Comparison of ENCODE assay signal across 8 cellular contexts in genomic region chr3:39107056-39107873, GRCh38. TPM values are rescaled to one million over a fixed set of nuclear protein-coding genes. Genes with fewer than 3 reads are reported as not detected.
A peak's percentile ranks its signal among the peaks of the same experiment; 100 is the strongest.
DNase-seq lines count a peak whose midpoint lies in the region; ATAC-seq, FAIRE-seq and TF ChIP-seq lines count a peak whose summit lies in the region.

TSS of gene GORASP1 (minus strand) at chr3:39107627. CDS start at chr3:39107541, 86 bp downstream.
A gene with protein sequence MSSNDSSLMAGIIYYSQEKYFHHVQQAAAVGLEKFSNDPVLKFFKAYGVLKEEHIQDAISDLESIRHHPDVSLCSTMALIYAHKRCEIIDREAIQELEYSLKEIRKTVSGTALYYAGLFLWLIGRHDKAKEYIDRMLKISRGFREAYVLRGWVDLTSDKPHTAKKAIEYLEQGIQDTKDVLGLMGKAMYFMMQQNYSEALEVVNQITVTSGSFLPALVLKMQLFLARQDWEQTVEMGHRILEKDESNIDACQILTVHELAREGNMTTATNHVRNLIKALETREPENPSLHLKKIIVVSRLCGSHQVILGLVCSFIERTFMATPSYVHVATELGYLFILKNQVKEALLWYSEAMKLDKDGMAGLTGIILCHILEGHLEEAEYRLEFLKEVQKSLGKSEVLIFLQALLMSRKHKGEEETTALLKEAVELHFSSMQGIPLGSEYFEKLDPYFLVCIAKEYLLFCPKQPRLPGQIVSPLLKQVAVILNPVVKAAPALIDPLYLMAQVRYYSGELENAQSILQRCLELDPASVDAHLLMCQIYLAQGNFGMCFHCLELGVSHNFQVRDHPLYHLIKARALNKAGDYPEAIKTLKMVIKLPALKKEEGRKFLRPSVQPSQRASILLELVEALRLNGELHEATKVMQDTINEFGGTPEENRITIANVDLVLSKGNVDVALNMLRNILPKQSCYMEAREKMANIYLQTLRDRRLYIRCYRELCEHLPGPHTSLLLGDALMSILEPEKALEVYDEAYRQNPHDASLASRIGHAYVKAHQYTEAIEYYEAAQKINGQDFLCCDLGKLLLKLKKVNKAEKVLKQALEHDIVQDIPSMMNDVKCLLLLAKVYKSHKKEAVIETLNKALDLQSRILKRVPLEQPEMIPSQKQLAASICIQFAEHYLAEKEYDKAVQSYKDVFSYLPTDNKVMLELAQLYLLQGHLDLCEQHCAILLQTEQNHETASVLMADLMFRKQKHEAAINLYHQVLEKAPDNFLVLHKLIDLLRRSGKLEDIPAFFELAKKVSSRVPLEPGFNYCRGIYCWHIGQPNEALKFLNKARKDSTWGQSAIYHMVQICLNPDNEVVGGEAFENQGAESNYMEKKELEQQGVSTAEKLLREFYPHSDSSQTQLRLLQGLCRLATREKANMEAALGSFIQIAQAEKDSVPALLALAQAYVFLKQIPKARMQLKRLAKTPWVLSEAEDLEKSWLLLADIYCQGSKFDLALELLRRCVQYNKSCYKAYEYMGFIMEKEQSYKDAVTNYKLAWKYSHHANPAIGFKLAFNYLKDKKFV (N-terminal part only) (plus strand): TSS chr3:39107680. CDS start chr3:39107838, 158 bp downstream.

- H3K79me2 ChIP-seq in PC-3 (ENCODE audit: low read length) (peaks cover 42% of the 10 kb centered on the region), fibroblast of lung (ENCODE audit: control insufficient read depth, insufficient read depth, low read length) (peaks cover 30% of the 10 kb centered on the region)

- peaks cover 56% of the 10 kb centered on the region for H3K4me1 Mint-ChIP-seq in activated T-helper 1 cell treated with anti-CD3 and anti-CD28 coated beads, Interleukin-12 subunit alpha, Interleukin-12 subunit beta, Interleukin-2, Interleukin-4 antibody, amounts not matched to agents 30 ng/mL and 10 ng/mL and 1 ng/mL, durations not matched to agents 14 hours and 24 hours and 36 hours (ENCODE audit: low read depth)
- H3K4me1 Mint-ChIP-seq in naive thymus-derived CD4-positive, alpha-beta T cell = peaks cover 45 to 65% (median 55%) of the 10 kb centered on the region in 7 donors

- BruUV-seq in PC-3 (replicated peaks; lab: Mats Ljungman, UMichigan) = no TSS peak

- peak within 1 kb of the TSS; percentile 93 for H3K4me3 Mint-ChIP-seq in activated T-helper 1 cell treated with anti-CD3 and anti-CD28 coated beads, Interleukin-12 subunit alpha, Interleukin-12 subunit beta, Interleukin-2, Interleukin-4 antibody, amounts not matched to agents 30 ng/mL and 10 ng/mL and 1 ng/mL, durations not matched to agents 14 hours and 24 hours and 36 hours
- peak within 1 kb of the TSS; percentile 88 to 100 (median 96) for H3K4me3 Mint-ChIP-seq in naive thymus-derived CD4-positive, alpha-beta T cell

- peak within 1 kb of the TSS; percentile 69 for H3K27ac Mint-ChIP-seq in activated T-helper 1 cell treated with anti-CD3 and anti-CD28 coated beads, Interleukin-12 subunit alpha, Interleukin-12 subunit beta, Interleukin-2, Interleukin-4 antibody, amounts not matched to agents 30 ng/mL and 10 ng/mL and 1 ng/mL, durations not matched to agents 14 hours and 24 hours and 36 hours
- H3K27ac Mint-ChIP-seq in naive thymus-derived CD4-positive, alpha-beta T cell = peak within 1 kb of the TSS; percentile 84 to 96 (median 92)

- H4K20me1 ChIP-seq in PC-3 (ENCODE audit: low read length) (peaks cover 15% of the 10 kb centered on the region; the same call in 1 of the 2 replicates), fibroblast of lung (ENCODE audit: control insufficient read depth, extremely low read depth, insufficient read depth, low read length) (no peaks in the 10 kb centered on the region)

- H3K9me3 Mint-ChIP-seq in activated T-helper 1 cell treated with anti-CD3 and anti-CD28 coated beads, Interleukin-12 subunit alpha, Interleukin-12 subunit beta, Interleukin-2, Interleukin-4 antibody, amounts not matched to agents 30 ng/mL and 10 ng/mL and 1 ng/mL, durations not matched to agents 14 hours and 24 hours and 36 hours = no peaks in the 10 kb centered on the region
- H3K9me3 Mint-ChIP-seq in naive thymus-derived CD4-positive, alpha-beta T cell = no peaks in the 10 kb centered on the region

- no peak within 1 kb of the TSS; the same call in 1 of the 2 replicates for H3K27ac ChIP-seq in HUES64 (ENCODE audit: low read depth, low read length)
- H3K27ac ChIP-seq in PC-3 (ENCODE audit: low read length) = no peak within 1 kb of the TSS
- peak within 1 kb of the TSS; percentile 95 for H3K27ac ChIP-seq in fibroblast of lung (ENCODE audit: insufficient read depth, low read length)
- peak within 1 kb of the TSS; percentile 78 for H3K27ac ChIP-seq in naive thymus-derived CD4-positive, alpha-beta T cell (ENCODE audit: low read depth, low read length)

- H3K27me3 Mint-ChIP-seq in activated T-helper 1 cell treated with anti-CD3 and anti-CD28 coated beads, Interleukin-12 subunit alpha, Interleukin-12 subunit beta, Interleukin-2, Interleukin-4 antibody, amounts not matched to agents 30 ng/mL and 10 ng/mL and 1 ng/mL, durations not matched to agents 14 hours and 24 hours and 36 hours (ENCODE audit: insufficient read depth) = peaks cover 7% of the 10 kb centered on the region
- peaks cover 0 to 5% (median 0%) of the 10 kb centered on the region in 5 donors for H3K27me3 Mint-ChIP-seq in naive thymus-derived CD4-positive, alpha-beta T cell

- POLR2A ChIA-PET in PC-3 (lab: Charles Lee; ENCODE audit: unreplicated experiment) = interaction anchor here (0.5 to 0.6 kb wide), 2 partner anchors 12 to 101 kb away, joined by 3 to 4 read pairs; no protein-coding TSS in a partner anchor
- POLR2A ChIA-PET in naive thymus-derived CD4-positive, alpha-beta T cell (lab: Charles Lee) = interaction anchor here (0.7 to 1.6 kb wide), 6 partner anchors 40 to 1345 kb away, joined by 3 to 6 read pairs (median 3); no protein-coding TSS in a partner anchor

- H3K36me3 ChIP-seq in HUES64 (ENCODE audit: insufficient read depth, low read length) (no peaks in the 10 kb centered on the region; the same call in 1 of the 2 replicates), PC-3 (ENCODE audit: low read depth, low read length) (no peaks in the 10 kb centered on the region), fibroblast of lung (ENCODE audit: control insufficient read depth, insufficient read depth, low read length) (no peaks in the 10 kb centered on the region)
- peaks cover 0 to 8% (median 0%) of the 10 kb centered on the region in 3 experiments for H3K36me3 ChIP-seq in naive thymus-derived CD4-positive, alpha-beta T cell (ENCODE audit: control insufficient read depth in 2 of 3, insufficient read depth in 3 of 3, low read length in 3 of 3)

- H3K9me3 ChIP-seq in HUES64 (ENCODE audit: insufficient read depth, low read depth, low read length) (no peaks in the 10 kb centered on the region), PC-3 (ENCODE audit: low read length) (no peaks in the 10 kb centered on the region), fibroblast of lung (ENCODE audit: control insufficient read depth, insufficient read depth, low read depth, low read length) (no peaks in the 10 kb centered on the region)
- no peaks in the 10 kb centered on the region for H3K9me3 ChIP-seq in naive thymus-derived CD4-positive, alpha-beta T cell (ENCODE audit: control insufficient read depth in 2 of 3, low read length in 3 of 3)

- CTCF ChIA-PET in PC-3 (lab: Charles Lee) = interaction anchor here (1.1 to 1.5 kb wide), 2 partner anchors 181 to 184 kb away, joined by 5 read pairs; no protein-coding TSS in a partner anchor
- CTCF ChIA-PET in naive thymus-derived CD4-positive, alpha-beta T cell (lab: Charles Lee) = interaction anchor here (1.0 to 3.4 kb wide), 6 partner anchors 22 to 184 kb away, joined by 3 to 21 read pairs (median 4); no protein-coding TSS in a partner anchor

- H3K9ac ChIP-seq in HUES64 (ENCODE audit: low read depth, low read length) (peak within 1 kb of the TSS; percentile 77), PC-3 (ENCODE audit: low read length) (peak within 1 kb of the TSS; percentile 70), fibroblast of lung (ENCODE audit: insufficient read depth, low read length) (peak within 1 kb of the TSS; percentile 93)

- no peak for FAIRE-seq in D721Med (lab: Jason Lieb, UNC)

- ATAC-seq in GM21381 (IDR thresholded peaks at IDR 0.05; ENCODE audit: unreplicated experiment) = peak; percentile 50
- ATAC-seq in PC-3 = peak; percentile 86
- ATAC-seq in naive thymus-derived CD4-positive, alpha-beta T cell = peak; percentile 74

- H3K4me1 ChIP-seq in HUES64 (ENCODE audit: insufficient read depth, low read length) = peaks cover 4% of the 10 kb centered on the region; the same call in 1 of the 2 replicates
- H3K4me1 ChIP-seq in PC-3 (ENCODE audit: insufficient read depth, low read length) = peaks cover 24% of the 10 kb centered on the region
- H3K4me1 ChIP-seq in fibroblast of lung (ENCODE audit: control insufficient read depth, extremely low read depth, insufficient read depth, low read length) = peaks cover 3% of the 10 kb centered on the region
- H3K4me1 ChIP-seq in naive thymus-derived CD4-positive, alpha-beta T cell (ENCODE audit: control insufficient read depth in 2 of 2, insufficient read depth in 2 of 2, low read length in 2 of 2) = peaks cover 18 to 22% of the 10 kb centered on the region in 2 donors

- TF ChIP-seq CTCF in D721Med (IDR thresholded peaks at IDR 0.05; ENCODE audit: insufficient read depth, missing control alignments) = no peak
- TF ChIP-seq CTCF in PC-3 (conservative IDR thresholded peaks at IDR 0.05; ENCODE audit: low read depth, low read length) = no peak
- no peak for TF ChIP-seq CTCF in fibroblast of lung (conservative IDR thresholded peaks at IDR 0.05 in 1 of 2, IDR thresholded peaks at IDR 0.05 in 1 of 2; ENCODE audit: low read depth in 1 of 2, low read length in 2 of 2)

- H3K9me2 ChIP-seq in PC-3 (replicated peaks; ENCODE audit: low read length) = no peaks in the 10 kb centered on the region

- H3K4me2 ChIP-seq in PC-3 (ENCODE audit: low read length) (peak within 1 kb of the TSS; percentile 99), fibroblast of lung (ENCODE audit: extremely low read depth, insufficient read depth, low read length) (peak within 1 kb of the TSS; percentile 92)

- H3K4me3 ChIP-seq in HUES64 (ENCODE audit: low read length) (peak within 1 kb of the TSS; percentile 88), PC-3 (ENCODE audit: low read length) (peak within 1 kb of the TSS; percentile 94), fibroblast of lung (replicated peaks in 1 of 4; ENCODE audit: control extremely low read depth in 1 of 4, insufficient read depth in 1 of 4, low read depth in 3 of 4, low read length in 4 of 4) (peak within 1 kb of the TSS; percentile 67 to 96 (median 89))
- H3K4me3 ChIP-seq in naive thymus-derived CD4-positive, alpha-beta T cell (ENCODE audit: low read length) = peak within 1 kb of the TSS; percentile 95

- intact Hi-C loops in PC-3 (cut with micrococcal nuclease) = loop anchor here (1.0 to 2.0 kb wide), 2 partner anchors 19 to 74 kb away; no protein-coding TSS in a partner anchor
- intact Hi-C loops in activated T-helper 1 cell treated with anti-CD3 and anti-CD28 coated beads, Interleukin-12 subunit alpha, Interleukin-12 subunit beta, Interleukin-2, Interleukin-4 antibody, amounts not matched to agents 30 ng/mL and 10 ng/mL and 1 ng/mL, durations not matched to agents 14 hours and 24 hours and 36 hours (cut with micrococcal nuclease) = loop anchor here (1.0 to 2.0 kb wide), 5 partner anchors 44 to 299 kb away; partner anchors contain the start of genes RPSA and SLC25A38
- intact Hi-C loops in naive thymus-derived CD4-positive, alpha-beta T cell (cut with micrococcal nuclease) = loop anchor here (1.0 to 5.0 kb wide), 6 partner anchors 41 to 970 kb away; partner anchors contain the start of genes SCN11A (in 2 of the 2), ACAA1 (in 1 of the 2), MYD88 (in 1 of the 2) and RPSA (in 1 of the 2)

- peaks cover 12% of the 10 kb centered on the region; the same call in 1 of the 2 replicates for H3K27me3 ChIP-seq in HUES64 (ENCODE audit: insufficient read depth, low read length)
- no peaks in the 10 kb centered on the region for H3K27me3 ChIP-seq in PC-3 (ENCODE audit: low read length)
- no peaks in the 10 kb centered on the region for H3K27me3 ChIP-seq in fibroblast of lung (ENCODE audit: control insufficient read depth, insufficient read depth, low read length)
- no peaks in the 10 kb centered on the region for H3K27me3 ChIP-seq in naive thymus-derived CD4-positive, alpha-beta T cell (ENCODE audit: control insufficient read depth in 2 of 2, insufficient read depth in 2 of 2, low read length in 2 of 2)

- no peaks in the 10 kb centered on the region for H3F3A ChIP-seq in PC-3 (ENCODE audit: low read length, unreplicated experiment)

- H2AFZ ChIP-seq in PC-3 (ENCODE audit: low read length) (peak within 1 kb of the TSS; percentile 97), fibroblast of lung (ENCODE audit: low read length) (peak within 1 kb of the TSS; percentile 97)

- peaks cover 13% of the 10 kb centered on the region for H3K36me3 Mint-ChIP-seq in activated T-helper 1 cell treated with anti-CD3 and anti-CD28 coated beads, Interleukin-12 subunit alpha, Interleukin-12 subunit beta, Interleukin-2, Interleukin-4 antibody, amounts not matched to agents 30 ng/mL and 10 ng/mL and 1 ng/mL, durations not matched to agents 14 hours and 24 hours and 36 hours (ENCODE audit: low read depth)
- peaks cover 0 to 8% (median 0%) of the 10 kb centered on the region in 5 donors for H3K36me3 Mint-ChIP-seq in naive thymus-derived CD4-positive, alpha-beta T cell

- DNase-seq in D721Med (ENCODE audit: insufficient read length, low spot score) = peak; percentile 95
- DNase-seq in PC-3 = peak; percentile 86
- peak; percentile 65 for DNase-seq in activated T-helper 1 cell treated with anti-CD3 and anti-CD28 coated beads, Interleukin-12 subunit alpha, Interleukin-12 subunit beta, Interleukin-2, Interleukin-4 antibody, amounts not matched to agents 30 ng/mL and 10 ng/mL and 1 ng/mL, durations not matched to agents 14 hours and 24 hours and 36 hours (ENCODE audit: low spot score)
- DNase-seq in fibroblast of lung (ENCODE audit: low read depth in 2 of 2) = peak; percentile 86 to 90
- peak; percentile 33 to 79 (median 53) for DNase-seq in naive thymus-derived CD4-positive, alpha-beta T cell
- peak; percentile 63 for DNase-seq in stimulated activated naive CD4-positive, alpha-beta T cell treated with Interleukin-2 at 50 U/mL for 16 hours (lab: John Stamatoyannopoulos, UW)

- under 1% methylated on average over 97 of the region's 97 CpGs for WGBS in HUES64

RNA-seq across cellular contexts. Expression of gene GORASP1, which starts in this region (rescaled TPM):
- 16.2 TPM for polyA plus RNA-seq in HUES64 (2013, experiment 1 of 2)
- 21.9 TPM for polyA plus RNA-seq in HUES64 (2013, experiment 2 of 2)
- total RNA-seq in PC-3 (2014; rRNA removed) (47.4 and 58.9 TPM in 2 replicates), fibroblast of lung (27.2 and 37.5 TPM in 2 replicates)
- total RNA-seq in activated T-helper 1 cell treated with anti-CD3 and anti-CD28 coated beads, Interleukin-12 subunit alpha, Interleukin-12 subunit beta, Interleukin-2, Interleukin-4 antibody, amounts not matched to agents 30 ng/mL and 10 ng/mL and 1 ng/mL, durations not matched to agents 14 hours and 24 hours and 36 hours = 26.6 and 35.6 TPM in 2 replicates
- polyA plus RNA-seq in fibroblast of lung = 32.1 and 34.3 TPM in 2 replicates
- polyA plus RNA-seq in fibroblast of lung (2012) = 30.9 and 33.4 TPM in 2 replicates
- polyA minus RNA-seq in fibroblast of lung (ENCODE audit: low replicate concordance) = 80.7 and 103 TPM in 2 replicates
- 10 to 100 TPM; 28.2 to 58.5 (median 44.6) TPM for total RNA-seq in naive thymus-derived CD4-positive, alpha-beta T cell
- 10 to 100 TPM; 14.8 to 22.0 TPM for polyA plus RNA-seq in naive thymus-derived CD4-positive, alpha-beta T cell

RNA-seq across cellular contexts. Expression of the second gene that starts in this region (rescaled TPM):
- polyA plus RNA-seq in HUES64 (2013, experiment 1 of 2) = 1.00 TPM
- 1.6 TPM for polyA plus RNA-seq in HUES64 (2013, experiment 2 of 2)
- 1.2 TPM in 2 replicates for total RNA-seq in PC-3 (2014; rRNA removed)
- 0.83 and 1.0 TPM in 2 replicates for total RNA-seq in activated T-helper 1 cell treated with anti-CD3 and anti-CD28 coated beads, Interleukin-12 subunit alpha, Interleukin-12 subunit beta, Interleukin-2, Interleukin-4 antibody, amounts not matched to agents 30 ng/mL and 10 ng/mL and 1 ng/mL, durations not matched to agents 14 hours and 24 hours and 36 hours
- 1.5 and 2.1 TPM in 2 replicates for total RNA-seq in fibroblast of lung
- 1.6 and 1.8 TPM in 2 replicates for polyA plus RNA-seq in fibroblast of lung
- 1.5 and 1.7 TPM in 2 replicates for polyA plus RNA-seq in fibroblast of lung (2012)
- polyA minus RNA-seq in fibroblast of lung (ENCODE audit: low replicate concordance) = 2.9 and 3.3 TPM in 2 replicates
- total RNA-seq in naive thymus-derived CD4-positive, alpha-beta T cell = 1 to 10 TPM; 2.8 to 9.7 (median 5.3) TPM
- polyA plus RNA-seq in naive thymus-derived CD4-positive, alpha-beta T cell = under 1 TPM; 0.37 to 0.63 TPM

Comparison
In these comparisons a context has a peak if more than half of its experiments do, and no peak if none do; other contexts are left out.
1. H3K27ac ChIP-seq: peak in fibroblast of lung (single experiment) and naive thymus-derived CD4-positive, alpha-beta T cell (single experiment); none in HUES64 (single experiment) and PC-3 (single experiment).
2. Peak in every context shown above with its lines, with median percentiles within 50 percentile points of each other: DNase-seq, ATAC-seq, H3K4me3 ChIP-seq and H3K9ac ChIP-seq.